ENCODE assay signal across 4 cellular contexts in genomic region chr5:1118231-1118698, GRCh38.
TF ChIP-seq lines count a peak whose summit lies in the region.

No MANE protein-coding gene starts in this region.

TF ChIP-seq in A549, 52 proteins besides CTCF, POLR2A, EP300 and RAD21 (continued from another document):
- TF ChIP-seq JUN (IDR thresholded peaks at IDR 0.05) (no peak), POLR2AphosphoS2 (conservative IDR thresholded peaks at IDR 0.05; ENCODE audit: low read length) (no peak), EHMT2 (IDR thresholded peaks at IDR 0.05; ENCODE audit: low read depth) (no peak), KDM5A (IDR thresholded peaks at IDR 0.05) (no peak), FOSL2 (IDR thresholded peaks at IDR 0.05) (no peak), FOSL2 (CRISPR knock-in tag; IDR thresholded peaks at IDR 0.05) (0 out of 2 replicates have a peak, but pooled peaks have one; percentile 31)

TF ChIP-seq in WTC11, 78 proteins besides CTCF, POLR2A, EP300 and RAD21 (continued from another document and continues in another):
- TF ChIP-seq TEAD4 (CRISPR knock-in tag; IDR thresholded peaks at IDR 0.05) (no peak), IRF1 (CRISPR knock-in tag; IDR thresholded peaks at IDR 0.05) (no peak), SMAD3 (CRISPR knock-in tag; IDR thresholded peaks at IDR 0.05; ENCODE audit: borderline replicate concordance) (no peak), ZBTB43 (CRISPR knock-in tag; IDR thresholded peaks at IDR 0.05) (no peak), NR1H2 (CRISPR knock-in tag; IDR thresholded peaks at IDR 0.05) (no peak), CBFB (CRISPR knock-in tag; IDR thresholded peaks at IDR 0.05; ENCODE audit: low read depth) (no peak), ZBTB21 (CRISPR knock-in tag; IDR thresholded peaks at IDR 0.05; ENCODE audit: borderline replicate concordance) (no peak), JAZF1 (CRISPR knock-in tag; IDR thresholded peaks at IDR 0.05) (no peak), MYBL2 (CRISPR knock-in tag; IDR thresholded peaks at IDR 0.05) (no peak), PREB (CRISPR knock-in tag; IDR thresholded peaks at IDR 0.05; ENCODE audit: borderline replicate concordance) (no peak), NR2C2 (CRISPR knock-in tag; IDR thresholded peaks at IDR 0.05) (no peak), STAT6 (CRISPR knock-in tag; conservative IDR thresholded peaks at IDR 0.05; ENCODE audit: low read depth) (no peak), TEAD1 (CRISPR knock-in tag; IDR thresholded peaks at IDR 0.05) (no peak), MXD4 (CRISPR knock-in tag; IDR thresholded peaks at IDR 0.05; ENCODE audit: borderline replicate concordance) (no peak)

TF ChIP-seq in HepG2, 621 proteins besides CTCF, POLR2A, EP300 and RAD21:
- TF ChIP-seq RBM39 (IDR thresholded peaks at IDR 0.05; ENCODE audit: low read depth, low read length, poor library complexity, severe bottlenecking): peak; percentile 21
- TF ChIP-seq ETV5 (CRISPR knock-in tag; IDR thresholded peaks at IDR 0.05; ENCODE audit: borderline replicate concordance): no peak
- TF ChIP-seq BCLAF1 (IDR thresholded peaks at IDR 0.05): no peak
- 0 out of 2 replicates have a peak, but pooled peaks have one; percentile 26 for TF ChIP-seq FOSL2 (CRISPR knock-in tag; IDR thresholded peaks at IDR 0.05)
- no peak for TF ChIP-seq NFYB (CRISPR knock-in tag; IDR thresholded peaks at IDR 0.05)
- no peak for TF ChIP-seq ZNF580 (CRISPR knock-in tag; IDR thresholded peaks at IDR 0.05; ENCODE audit: borderline replicate concordance, low read depth)
- TF ChIP-seq ZSCAN31 (CRISPR knock-in tag; IDR thresholded peaks at IDR 0.05; ENCODE audit: low read depth): no peak
- TF ChIP-seq SP4 (CRISPR knock-in tag; IDR thresholded peaks at IDR 0.05): no peak

TF ChIP-seq in HEK293T, 16 proteins besides CTCF, POLR2A, EP300 and RAD21 (continued from another document):
- TF ChIP-seq ZNF384 (IDR thresholded peaks at IDR 0.05): no peak
- no peak for TF ChIP-seq LEF1 (IDR thresholded peaks at IDR 0.05; ENCODE audit: borderline replicate concordance)
- no peak for TF ChIP-seq FOXM1 (IDR thresholded peaks at IDR 0.05; ENCODE audit: borderline replicate concordance)
- TF ChIP-seq PKNOX1 (IDR thresholded peaks at IDR 0.05): no peak
- no peak for TF ChIP-seq CTBP1 (IDR thresholded peaks at IDR 0.05; ENCODE audit: borderline replicate concordance)
- TF ChIP-seq SP1 (IDR thresholded peaks at IDR 0.05): no peak
- no peak for TF ChIP-seq NFRKB (IDR thresholded peaks at IDR 0.05)
- no peak for TF ChIP-seq TARDBP (IDR thresholded peaks at IDR 0.05)
- no peak for TF ChIP-seq HDGF (IDR thresholded peaks at IDR 0.05; ENCODE audit: borderline replicate concordance)
